Comparison of ENCODE assay signal across 10 cellular contexts in genomic region chr12:31687101-31687527, GRCh38. TPM values are rescaled to one million over a fixed set of nuclear protein-coding genes. Genes with fewer than 3 reads are reported as not detected.
DNase-seq lines count a peak whose midpoint lies in the region; ATAC-seq and TF ChIP-seq lines count a peak whose summit lies in the region.
"Had no signal": no experiment of that assay in that cellular context is flagged by ENCODE, and none has a peak within 500 bp of the region (broad histone marks: within the 10 kb centered on the region; RNA-seq: fewer than 3 reads in every experiment).

No MANE protein-coding gene starts in this region.

- intact Hi-C loops in Right ventricle myocardium superior (cut with DNase I) (no loop called here), cardiac septum (cut with DNase I) (loop anchor here (10.0 kb wide), 2 partner anchors 378 to 618 kb away; no protein-coding TSS in a partner anchor)

- H3K27ac ChIP-seq in SU-DHL-6 (ENCODE audit: low read depth, low read length): peak overlapping the region; percentile 61
- H3K27ac ChIP-seq in upper lobe of left lung: peak overlapping the region in 3 of 4 donors; percentile 8 to 66 (median 43)
- H3K27ac ChIP-seq in GM23338 (ENCODE audit: low read depth): no peak overlapping the region
- H3K27ac ChIP-seq: epithelial cell of prostate, SK-N-MC had no signal

- no peak for TF ChIP-seq CTCF in SU-DHL-6 (IDR thresholded peaks at IDR 0.05; ENCODE audit: insufficient read depth, low read length, poor library complexity, severe bottlenecking)
- no peak for TF ChIP-seq CTCF in upper lobe of left lung (IDR thresholded peaks at IDR 0.05)
- TF ChIP-seq CTCF in GM23338 (conservative IDR thresholded peaks at IDR 0.05; ENCODE audit: low read depth in 2 of 2): no peak

- H3K9me2 ChIP-seq in SU-DHL-6 (replicated peaks; ENCODE audit: insufficient read depth, low read length): no peaks in the 10 kb centered on the region
- no peaks in the 10 kb centered on the region; the same call in 1 of the 2 replicates for H3K9me2 ChIP-seq in GM23338 (ENCODE audit: insufficient read depth)

- H2AFZ ChIP-seq in SU-DHL-6 (ENCODE audit: low read depth, low read length, severe bottlenecking) (no peak overlapping the region), GM23338 (no peak overlapping the region)

- peak; percentile 48 for ATAC-seq in Right ventricle myocardium superior (ENCODE audit: poor library complexity)
- peak; percentile 77 for ATAC-seq in HG03103 (IDR thresholded peaks at IDR 0.05; ENCODE audit: low read depth, unreplicated experiment)
- peak; percentile 30 to 65 for ATAC-seq in upper lobe of left lung (ENCODE audit: low FRiP score in 2 of 2)
- no peak for ATAC-seq in GM23338

- H3K4me3 Mint-ChIP-seq in GM23338: no peak overlapping the region

- no peak overlapping the region for H3K9ac ChIP-seq in SU-DHL-6 (ENCODE audit: low read length)

- no peak for DNase-seq in Right ventricle myocardium superior
- DNase-seq in cardiac septum (ENCODE audit: low spot score): no peak
- peak in 1 of 2 donors; percentile 26 for DNase-seq in upper lobe of left lung
- DNase-seq in HCEC 1CT: no peak
- no peak for DNase-seq in stimulated activated naive CD4-positive, alpha-beta T cell treated with Interleukin-2 at 50 U/mL for 16 hours (lab: John Stamatoyannopoulos, UW)
- DNase-seq in GM23338 (ENCODE audit: low spot score): no peak

- H3K9me3 ChIP-seq in SU-DHL-6 (ENCODE audit: insufficient read depth, low read length) (no peaks in the 10 kb centered on the region), upper lobe of left lung (peaks cover 0 to 24% (median 21%) of the 10 kb centered on the region in 4 donors)

- no peaks in the 10 kb centered on the region; the same call in 1 of the 2 replicates for H3K36me3 ChIP-seq in SU-DHL-6 (ENCODE audit: low read length)
- peaks cover 0 to 36% (median 2%) of the 10 kb centered on the region in 4 donors for H3K36me3 ChIP-seq in upper lobe of left lung
- peaks cover 4% of the 10 kb centered on the region; the same call in 1 of the 2 replicates for H3K36me3 ChIP-seq in GM23338 (ENCODE audit: insufficient read depth)

- H4K20me1 ChIP-seq in SU-DHL-6 (ENCODE audit: low read depth, low read length) (no peaks in the 10 kb centered on the region), GM23338 (replicated peaks; ENCODE audit: insufficient read depth) (no peaks in the 10 kb centered on the region)

- H3K79me2 ChIP-seq in SU-DHL-6 (ENCODE audit: insufficient read depth, low read length): no peaks in the 10 kb centered on the region
- no peaks in the 10 kb centered on the region for H3K79me2 ChIP-seq in GM23338 (replicated peaks; ENCODE audit: insufficient read depth)

- H3K36me3 Mint-ChIP-seq in GM23338 (ENCODE audit: low read depth): peaks cover 56% of the 10 kb centered on the region

- H3K4me2 ChIP-seq in SU-DHL-6 (ENCODE audit: low read depth, low read length, poor library complexity, severe bottlenecking) (peak overlapping the region; percentile 47), GM23338 (no peak overlapping the region)

- H3K9me3 Mint-ChIP-seq in GM23338: peaks cover 32% of the 10 kb centered on the region

- H3F3A ChIP-seq in SU-DHL-6 (ENCODE audit: insufficient read depth) (peaks cover 12% of the 10 kb centered on the region), GM23338 (replicated peaks; ENCODE audit: low read depth) (no peaks in the 10 kb centered on the region)

- no peaks in the 10 kb centered on the region for H3K4me1 Mint-ChIP-seq in GM23338

- H3K4me3 ChIP-seq in SU-DHL-6 (ENCODE audit: insufficient read depth, low read length, poor library complexity, severe bottlenecking) (no peak overlapping the region), upper lobe of left lung (no peak overlapping the region), GM23338 (no peak overlapping the region)
- H3K4me3 ChIP-seq: SK-N-MC had no signal

- TF ChIP-seq EP300 in upper lobe of left lung (IDR thresholded peaks at IDR 0.05): no peak

- WGBS in upper lobe of left lung, 2 donors: 78 to 81% methylated on average over 3 of the region's 3 CpGs

- peaks cover 3% of the 10 kb centered on the region for H3K27me3 Mint-ChIP-seq in GM23338 (ENCODE audit: insufficient read depth, low read depth, poor library complexity)

- H3K27me3 ChIP-seq in SU-DHL-6 (ENCODE audit: low read length) (no peaks in the 10 kb centered on the region), upper lobe of left lung (no peaks in the 10 kb centered on the region), GM23338 (ENCODE audit: insufficient read depth) (no peaks in the 10 kb centered on the region)

- H3K4me1 ChIP-seq in upper lobe of left lung: no peaks in the 10 kb centered on the region
- H3K4me1 ChIP-seq in GM23338 (ENCODE audit: insufficient read depth): peaks cover 6% of the 10 kb centered on the region; the same call in 1 of the 2 replicates

- TF ChIP-seq POLR2A in upper lobe of left lung (IDR thresholded peaks at IDR 0.05): no peak

- no peak overlapping the region for H3K27ac Mint-ChIP-seq in GM23338

TF ChIP-seq in GM23338, 12 proteins besides CTCF, POLR2A, EP300 and RAD21:
- TF ChIP-seq CREB1 (CRISPR knock-in tag; IDR thresholded peaks at IDR 0.05; ENCODE audit: low read depth): no peak
- TF ChIP-seq STAT1 (IDR thresholded peaks at IDR 0.05; ENCODE audit: unreplicated experiment): no peak
- no peak for TF ChIP-seq ZNF331 (CRISPR knock-in tag; IDR thresholded peaks at IDR 0.05; ENCODE audit: low read depth)

RNA-seq across cellular contexts. Expression of gene ETFBKMT, which starts 27.6 kb away (rescaled TPM):
- 7.0 TPM for total RNA-seq in Right ventricle myocardium superior
- total RNA-seq in cardiac septum: 5.7 TPM
- total RNA-seq in upper lobe of left lung: 1 to 10 TPM; 2.1 to 7.3 (median 4.3) TPM
- total RNA-seq in GM23338 (2014; rRNA removed; shearing (Covaris generic)): 2.3 and 3.2 TPM in 2 replicates
- polyA plus RNA-seq in GM23338 (2016; fragmentation: Nextera tagmentation; extraction: Ambion mirVana): 0.79 and 0.87 TPM in 2 replicates

RNA-seq across cellular contexts. Expression of gene AMN1, which starts 41.7 kb away (rescaled TPM):
- total RNA-seq in Right ventricle myocardium superior: 9.7 TPM
- 9.2 TPM for total RNA-seq in cardiac septum
- 10 to 100 TPM in 1 of 6 donors, 1 to 10 TPM in 5; 2.1 to 15.9 (median 5.7) TPM for total RNA-seq in upper lobe of left lung
- 12.3 and 12.6 TPM in 2 replicates for total RNA-seq in GM23338 (2014; rRNA removed; shearing (Covaris generic))
- polyA plus RNA-seq in GM23338 (2016; fragmentation: Nextera tagmentation; extraction: Ambion mirVana): 14.1 and 17.7 TPM in 2 replicates
